Comparison of ENCODE assay signal across 9 cellular contexts in the genomic region with DNA sequence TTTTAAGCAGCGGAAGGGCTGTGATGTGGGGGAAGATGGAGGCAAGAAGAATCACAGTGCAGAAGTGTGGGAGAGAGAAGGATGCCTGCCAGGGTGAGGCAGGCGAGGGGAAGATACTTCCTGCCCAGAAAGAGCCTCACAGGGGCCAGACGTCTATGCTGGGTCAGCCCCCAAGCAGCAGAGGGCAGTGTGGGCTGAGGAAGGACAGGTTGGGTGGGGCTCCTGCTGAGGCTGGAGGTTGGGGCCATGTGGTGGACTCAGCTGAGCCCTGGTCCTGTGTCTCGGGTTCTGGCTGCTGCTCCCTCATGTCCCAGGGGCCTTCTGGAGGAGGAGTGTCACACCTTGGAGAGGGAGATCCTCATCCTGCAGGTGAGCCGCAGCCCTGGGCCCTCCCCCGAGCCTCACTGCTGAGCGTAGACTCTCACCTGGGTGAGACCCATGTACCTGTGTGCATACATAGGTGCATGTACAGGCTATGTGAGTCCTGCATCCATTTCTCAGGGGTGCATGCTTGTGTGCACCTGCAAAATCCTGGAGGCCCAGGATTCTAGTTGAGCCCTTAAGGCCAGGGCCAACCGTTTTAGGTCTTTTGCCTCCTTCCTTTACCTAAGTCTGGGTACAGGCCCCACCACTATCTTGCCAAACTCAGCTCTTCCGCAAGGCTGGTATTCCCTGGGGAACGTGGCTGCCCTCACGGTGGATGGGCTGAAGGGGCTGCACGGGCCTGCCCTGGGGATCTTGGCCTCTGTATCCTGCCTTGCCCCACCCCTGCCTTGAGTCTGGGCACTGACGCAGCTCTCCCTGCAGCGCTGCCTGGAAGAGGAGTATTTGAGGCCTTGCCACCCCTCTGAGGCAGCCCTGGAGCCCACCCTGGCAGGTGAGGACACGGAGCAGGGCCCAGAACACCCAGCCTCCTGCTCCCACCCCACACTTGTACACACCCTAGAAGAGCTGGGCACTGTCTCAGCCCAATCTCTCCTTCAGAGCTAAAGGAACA.
A peak's percentile ranks its signal among the peaks of the same experiment; 100 is the strongest.
DNase-seq lines count a peak whose midpoint lies in the region; ATAC-seq and TF ChIP-seq lines count a peak whose summit lies in the region.
"Had no signal": no experiment of that assay in that cellular context is flagged by ENCODE, and none has a peak within 500 bp of the region (broad histone marks: within the 10 kb centered on the region; RNA-seq: fewer than 3 reads in every experiment).

No MANE protein-coding gene starts in this region.

- TF ChIP-seq CTCF in 22Rv1 (IDR thresholded peaks at IDR 0.05): peak; percentile 43
- peak; percentile 49 for TF ChIP-seq CTCF in GM06990 (IDR thresholded peaks at IDR 0.05; ENCODE audit: insufficient read depth, low read length, poor library complexity, severe bottlenecking)
- TF ChIP-seq CTCF in choroid plexus epithelial cell (conservative IDR thresholded peaks at IDR 0.05; ENCODE audit: low read depth, low read length): peak; percentile 44

- H3K27ac ChIP-seq in 22Rv1: no peak overlapping the region

- no peaks in the 10 kb centered on the region for H3K27me3 ChIP-seq in GM06990 (replicated peaks; ENCODE audit: control insufficient read depth, insufficient read depth, low read length)

- H3K36me3 ChIP-seq in GM06990 (ENCODE audit: control insufficient read depth, insufficient read depth, low read length): no peaks in the 10 kb centered on the region

- no peak for ATAC-seq in GM18861 (IDR thresholded peaks at IDR 0.05; ENCODE audit: unreplicated experiment)

- DNase-seq in GM06990 (ENCODE audit: extremely low read depth, insufficient read length) (no peak), NCI-H82 (lab: John Stamatoyannopoulos, UW) (peak; percentile 79), choroid plexus epithelial cell (ENCODE audit: low read depth) (peak; percentile 24), NCI-H2081 treated with DMSO at 0.1 percent for 48 hours (lab: John Stamatoyannopoulos, UW) (no peak), superior temporal gyrus (ENCODE audit: extremely low spot score) (no peak)
- DNase-seq in stimulated activated CD8-positive, alpha-beta memory T cell treated with anti-CD3 and anti-CD28 coated beads, Interleukin-4, amount 100 ng/mL, for 48 hours: no peak

- H3K4me3 ChIP-seq in GM06990 (replicated peaks; ENCODE audit: low read depth, low read length): no peak overlapping the region
- no peak overlapping the region for H3K4me3 ChIP-seq in choroid plexus epithelial cell (ENCODE audit: low read depth, low read length)
- H3K4me3 ChIP-seq: skin epidermis had no signal

Comparison
In these comparisons a context has a peak if more than half of its experiments do, and no peak if none do; other contexts are left out.
1. DNase-seq: peak in NCI-H82 (single experiment) and choroid plexus epithelial cell (single experiment); none in GM06990 (single experiment), NCI-H2081 treated with DMSO at 0.1 percent for 48 hours (single experiment), superior temporal gyrus (single experiment) and stimulated activated CD8-positive, alpha-beta memory T cell treated with anti-CD3 and anti-CD28 coated beads, Interleukin-4, amount 100 ng/mL, for 48 hours (single experiment).
2. Peak in every context shown above with its lines, with median percentiles within 50 percentile points of each other: CTCF ChIP-seq.